Comparison of ENCODE assay signal across 18 cellular contexts in genomic region chr10:73922007-73922863, GRCh38. TPM values are rescaled to one million over a fixed set of nuclear protein-coding genes. Genes with fewer than 3 reads are reported as not detected.
DNase-seq lines count a peak whose midpoint lies in the region; TF ChIP-seq lines count a peak whose summit lies in the region.
"Had no signal": no experiment of that assay in that cellular context is flagged by ENCODE, and none has a peak within 500 bp of the region (broad histone marks: within the 10 kb centered on the region; RNA-seq: fewer than 3 reads in every experiment).

No MANE protein-coding gene starts in this region.

- H3K27ac ChIP-seq in Karpas-422 (ENCODE audit: low read length) = no peak overlapping the region
- H3K27ac ChIP-seq: body of pancreas, foreskin keratinocyte, upper lobe of right lung had no signal

- H3K27me3 Mint-ChIP-seq in activated naive CD8-positive, alpha-beta T cell treated with anti-CD3 and anti-CD28 coated beads for 36 hours = peaks cover 75% of the 10 kb centered on the region
- H3K27me3 Mint-ChIP-seq in progenitor cell of endocrine pancreas (peaks cover 14% of the 10 kb centered on the region), nephron progenitor cell (ENCODE audit: low read depth, poor library complexity) (peaks cover 5% of the 10 kb centered on the region)

- H3K9me3 ChIP-seq in Karpas-422 (ENCODE audit: low read length) = no peaks in the 10 kb centered on the region
- H3K9me3 ChIP-seq: body of pancreas, HAP-1, upper lobe of right lung had no signal

- H3K9ac ChIP-seq in Karpas-422 (ENCODE audit: low read length) = no peak overlapping the region

- peaks cover 16% of the 10 kb centered on the region for H3K4me1 ChIP-seq in Karpas-422 (ENCODE audit: low read length)
- H3K4me1 ChIP-seq: body of pancreas had no signal

- no peaks in the 10 kb centered on the region for H3K27me3 ChIP-seq in Karpas-422 (ENCODE audit: low read length)
- H3K27me3 ChIP-seq: body of pancreas, foreskin keratinocyte, upper lobe of right lung had no signal

- 0 out of 2 replicates have a peak overlapping the region, but pooled peaks have one; percentile 28 for H2AFZ ChIP-seq in Karpas-422 (ENCODE audit: low read length)

- H3K4me3 ChIP-seq in Karpas-422 (ENCODE audit: low read length) = no peak overlapping the region
- H3K4me3 ChIP-seq: body of pancreas, HAP-1, upper lobe of right lung had no signal

- no peaks in the 10 kb centered on the region for H3K9me2 ChIP-seq in Karpas-422 (replicated peaks; ENCODE audit: insufficient read depth, low read length)

- peaks cover 8% of the 10 kb centered on the region for H3K9me3 Mint-ChIP-seq in activated naive CD8-positive, alpha-beta T cell treated with anti-CD3 and anti-CD28 coated beads for 36 hours
- H3K9me3 Mint-ChIP-seq in progenitor cell of endocrine pancreas (ENCODE audit: low read depth) (no peaks in the 10 kb centered on the region), nephron progenitor cell (no peaks in the 10 kb centered on the region)

- no peak overlapping the region for H3K4me2 ChIP-seq in Karpas-422 (ENCODE audit: low read depth, low read length, poor library complexity, severe bottlenecking)

- no peaks in the 10 kb centered on the region for H3K79me2 ChIP-seq in Karpas-422 (ENCODE audit: low read length)

- no peak overlapping the region for H3K4me3 Mint-ChIP-seq in activated naive CD8-positive, alpha-beta T cell treated with anti-CD3 and anti-CD28 coated beads for 36 hours
- H3K4me3 Mint-ChIP-seq in progenitor cell of endocrine pancreas (ENCODE audit: low read depth) (no peak overlapping the region), nephron progenitor cell (no peak overlapping the region)

- H4K20me1 ChIP-seq in Karpas-422 (ENCODE audit: insufficient read depth, low read depth, low read length) = no peaks in the 10 kb centered on the region

- peaks cover 18% of the 10 kb centered on the region for H3K4me1 Mint-ChIP-seq in activated naive CD8-positive, alpha-beta T cell treated with anti-CD3 and anti-CD28 coated beads for 36 hours
- H3K4me1 Mint-ChIP-seq in progenitor cell of endocrine pancreas (ENCODE audit: low read depth) (peaks cover 5% of the 10 kb centered on the region), nephron progenitor cell (peaks cover 45% of the 10 kb centered on the region)

- in situ Hi-C loops in G401 (cut with HindIII; ENCODE audit: low sequenced_read_pairs) = no loop called here

- no peak overlapping the region for H3K27ac Mint-ChIP-seq in activated naive CD8-positive, alpha-beta T cell treated with anti-CD3 and anti-CD28 coated beads for 36 hours
- peak overlapping the region; percentile 38 for H3K27ac Mint-ChIP-seq in progenitor cell of endocrine pancreas
- H3K27ac Mint-ChIP-seq in nephron progenitor cell = no peak overlapping the region

- H3K36me3 Mint-ChIP-seq in activated naive CD8-positive, alpha-beta T cell treated with anti-CD3 and anti-CD28 coated beads for 36 hours = no peaks in the 10 kb centered on the region
- H3K36me3 Mint-ChIP-seq in progenitor cell of endocrine pancreas (ENCODE audit: insufficient read depth) (no peaks in the 10 kb centered on the region), nephron progenitor cell (ENCODE audit: low read depth) (no peaks in the 10 kb centered on the region)

- no peak for TF ChIP-seq CTCF in progenitor cell of endocrine pancreas (IDR thresholded peaks at IDR 0.05; ENCODE audit: unreplicated experiment)
- no peak for TF ChIP-seq CTCF in nephron progenitor cell (IDR thresholded peaks at IDR 0.05)

- no peaks in the 10 kb centered on the region for H3K36me3 ChIP-seq in Karpas-422 (ENCODE audit: insufficient read depth, low read length)
- H3K36me3 ChIP-seq: HAP-1, upper lobe of right lung had no signal

- peak; percentile 4 for DNase-seq in activated effector memory CD4-positive, alpha-beta T cell treated with Interleukin-2 at 50 U/mL for 16 hours
- DNase-seq in activated effector memory CD4-positive, alpha-beta T cell treated with anti-CD3 and anti-CD28 coated beads, Interleukin-2, amount 50 U/mL, for 16 hours = no peak
- DNase-seq in Karpas-422 (no peak), progenitor cell of endocrine pancreas (ENCODE audit: low spot score, unreplicated experiment) (no peak), nephron progenitor cell (no peak), NCI-H82 treated with DMSO at 0.1 percent for 48 hours (lab: John Stamatoyannopoulos, UW; ENCODE audit: unreplicated experiment) (no peak), G401 (ENCODE audit: low spot score) (no peak)
- peak; percentile 13 for DNase-seq in activated naive CD8-positive, alpha-beta T cell treated with anti-CD3 and anti-CD28 coated beads for 36 hours
- DNase-seq: body of pancreas, DMS79, foreskin keratinocyte, midbrain, NCI-H1092, NCI-H226, OCI-M1, SW 1271, upper lobe of right lung had no signal

RNA-seq across cellular contexts. Expression of gene PLAU, which starts 11.3 kb away (rescaled TPM):
- total RNA-seq in Karpas-422 (2014; rRNA removed; shearing (Covaris generic); ENCODE audit: low replicate concordance) = 3.2 and 6.3 TPM in 2 replicates
- under 1 TPM in 1 of 2 experiments, not detected in 1; 0.12 TPM for total RNA-seq in activated naive CD8-positive, alpha-beta T cell treated with anti-CD3 and anti-CD28 coated beads for 36 hours
- total RNA-seq in progenitor cell of endocrine pancreas = 0.38 and 0.93 TPM in 2 replicates
- total RNA-seq in G401 (2014; rRNA removed; shearing (Covaris generic)) = 124 and 143 TPM in 2 replicates

RNA-seq across cellular contexts. Expression of gene CAMK2G, which starts 47.9 kb away (rescaled TPM):
- total RNA-seq in Karpas-422 (2014; rRNA removed; shearing (Covaris generic); ENCODE audit: low replicate concordance) = 28.2 and 33.5 TPM in 2 replicates
- 10 to 100 TPM; 16.5 to 17.4 TPM for total RNA-seq in activated naive CD8-positive, alpha-beta T cell treated with anti-CD3 and anti-CD28 coated beads for 36 hours
- total RNA-seq in progenitor cell of endocrine pancreas = 20.8 and 24.5 TPM in 2 replicates
- total RNA-seq in G401 (2014; rRNA removed; shearing (Covaris generic)) = 9.0 and 11.8 TPM in 2 replicates

Comparison
In these comparisons a context has a peak if more than half of its experiments do, and no peak if none do; other contexts are left out.
1. DNase-seq: peak in activated effector memory CD4-positive, alpha-beta T cell treated with Interleukin-2 at 50 U/mL for 16 hours (single experiment) and activated naive CD8-positive, alpha-beta T cell treated with anti-CD3 and anti-CD28 coated beads for 36 hours (single experiment); none in activated effector memory CD4-positive, alpha-beta T cell treated with anti-CD3 and anti-CD28 coated beads, Interleukin-2, amount 50 U/mL, for 16 hours (single experiment), Karpas-422 (single experiment), progenitor cell of endocrine pancreas (single experiment), nephron progenitor cell (single experiment), NCI-H82 treated with DMSO at 0.1 percent for 48 hours (single experiment) and G401 (single experiment).
2. RNA of gene PLAU, which starts 11.3 kb away (total RNA-seq): 124 to 143 TPM in G401; 3.2 to 6.3 TPM in Karpas-422, 0.38 to 0.93 TPM in progenitor cell of endocrine pancreas and 0.12 TPM in activated naive CD8-positive, alpha-beta T cell treated with anti-CD3 and anti-CD28 coated beads for 36 hours; every median in the first group is over 10 times any median in the second.